Comparison of ENCODE assay signal across 35 cellular contexts in genomic region chr16:79627092-79627491, GRCh38. TPM values are rescaled to one million over a fixed set of nuclear protein-coding genes. Genes with fewer than 3 reads are reported as not detected.
"Had no signal": no experiment of that assay in that cellular context is flagged by ENCODE, and none has a peak within 500 bp of the region (broad histone marks: within the 10 kb centered on the region; RNA-seq: fewer than 3 reads in every experiment).

No MANE protein-coding gene starts in this region.

- DNase-seq: Kasumi-1, MG63, NCI-H1048, NCI-H1092 treated with DMSO at 0.1 percent for 48 hours, NCI-H1105 treated with DMSO at 0.1 percent for 48 hours, NCI-H1417, NCI-H1436, NCI-H146, NCI-H1694, NCI-H187, NCI-H1930, NCI-H2029 treated with DMSO at 0.1 percent for 48 hours, NCI-H2081 treated with DMSO at 0.1 percent for 48 hours, NCI-H2107, NCI-H2171, NCI-H226, NCI-H446 treated with DMSO at 0.1 percent for 48 hours, NCI-H510A, NCI-H524, NCI-H526, NCI-H69, NCI-H748 treated with DMSO at 0.1 percent for 48 hours, NCI-H82, PC-9, SHP77, SIG-M5, SJCRH30, T-cell had no signal

- H2AFZ ChIP-seq: PC-9 had no signal

- FAIRE-seq: RCC 7860 had no signal

- H3K4me2 ChIP-seq: PC-9 had no signal

- H3K36me3 Mint-ChIP-seq: T-cell had no signal

- H3K9me3 ChIP-seq: MG63, SJCRH30 had no signal

- H3K4me3 ChIP-seq: MG63, PC-9, SJCRH30, SK-N-MC had no signal

- H3K4me3 Mint-ChIP-seq: T-cell had no signal

- H3K27ac ChIP-seq: PC-9, RWPE1, SJCRH30, SK-N-MC had no signal

- ATAC-seq: Panc1, Right ventricle myocardium inferior, SK-N-SH treated with all-trans-retinoic acid at 6 μM for 48 hours, T-cell had no signal

- H3K9me3 Mint-ChIP-seq: T-cell had no signal

- H3K36me3 ChIP-seq: MG63, SJCRH30 had no signal

- H3K27ac Mint-ChIP-seq: T-cell had no signal

- H3K27me3 ChIP-seq: MG63, SJCRH30 had no signal

RNA-seq across cellular contexts. Expression of gene MAF, which starts 26.6 kb away (rescaled TPM):
- total RNA-seq: OCI-LY7, PC-9 had no signal
